Comparison of ENCODE assay signal across 1 cellular context in genomic region chr2:68434981-68435380, GRCh38.
TF ChIP-seq lines count a peak whose summit lies in the region.

No MANE protein-coding gene starts in this region.

TF ChIP-seq in H1, 55 proteins besides CTCF, POLR2A, EP300 and RAD21 (continued from another document):
- no peak for TF ChIP-seq SIRT6 (IDR thresholded peaks at IDR 0.05; ENCODE audit: low read length)
- no peak for TF ChIP-seq NANOG (IDR thresholded peaks at IDR 0.05; ENCODE audit: insufficient read depth, low read depth, low read length, poor library complexity, severe bottlenecking)
- TF ChIP-seq, protein P1, sequence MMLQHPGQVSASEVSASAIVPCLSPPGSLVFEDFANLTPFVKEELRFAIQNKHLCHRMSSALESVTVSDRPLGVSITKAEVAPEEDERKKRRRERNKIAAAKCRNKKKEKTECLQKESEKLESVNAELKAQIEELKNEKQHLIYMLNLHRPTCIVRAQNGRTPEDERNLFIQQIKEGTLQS (IDR thresholded peaks at IDR 0.05; ENCODE audit: insufficient read depth, low read depth, low read length): no peak
- no peak for TF ChIP-seq CHD1 (IDR thresholded peaks at IDR 0.05; ENCODE audit: low read depth, low read length)
- TF ChIP-seq SAP30 (IDR thresholded peaks at IDR 0.05; ENCODE audit: insufficient read depth, insufficient replicate concordance, low read length): no peak
- no peak for TF ChIP-seq SRF (IDR thresholded peaks at IDR 0.05; ENCODE audit: low read depth, low read length)
- TF ChIP-seq JUN (IDR thresholded peaks at IDR 0.05; ENCODE audit: low read depth, low read length): no peak
- TF ChIP-seq CBX8 (IDR thresholded peaks at IDR 0.05; ENCODE audit: borderline replicate concordance, low read depth, low read length): no peak
- no peak for TF ChIP-seq BRCA1 (IDR thresholded peaks at IDR 0.05; ENCODE audit: low read depth, low read length)
- no peak for TF ChIP-seq HDAC2 (IDR thresholded peaks at IDR 0.05; ENCODE audit: borderline replicate concordance in 1 of 2, low read depth in 2 of 2, low read length in 2 of 2)
- no peak for TF ChIP-seq ZNF274 (IDR thresholded peaks at IDR 0.05; ENCODE audit: borderline replicate concordance, extremely low read depth, low read length)
- TF ChIP-seq, protein P2, sequence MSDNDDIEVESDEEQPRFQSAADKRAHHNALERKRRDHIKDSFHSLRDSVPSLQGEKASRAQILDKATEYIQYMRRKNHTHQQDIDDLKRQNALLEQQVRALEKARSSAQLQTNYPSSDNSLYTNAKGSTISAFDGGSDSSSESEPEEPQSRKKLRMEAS (IDR thresholded peaks at IDR 0.05): no peak
- TF ChIP-seq TEAD4 (IDR thresholded peaks at IDR 0.05; ENCODE audit: low read depth, low read length): no peak
- TF ChIP-seq HDAC6 (IDR thresholded peaks at IDR 0.05; ENCODE audit: low read depth, low read length): no peak
TF ChIP-seq in H1: peak in this region for 0.
